In the genomic region with DNA sequence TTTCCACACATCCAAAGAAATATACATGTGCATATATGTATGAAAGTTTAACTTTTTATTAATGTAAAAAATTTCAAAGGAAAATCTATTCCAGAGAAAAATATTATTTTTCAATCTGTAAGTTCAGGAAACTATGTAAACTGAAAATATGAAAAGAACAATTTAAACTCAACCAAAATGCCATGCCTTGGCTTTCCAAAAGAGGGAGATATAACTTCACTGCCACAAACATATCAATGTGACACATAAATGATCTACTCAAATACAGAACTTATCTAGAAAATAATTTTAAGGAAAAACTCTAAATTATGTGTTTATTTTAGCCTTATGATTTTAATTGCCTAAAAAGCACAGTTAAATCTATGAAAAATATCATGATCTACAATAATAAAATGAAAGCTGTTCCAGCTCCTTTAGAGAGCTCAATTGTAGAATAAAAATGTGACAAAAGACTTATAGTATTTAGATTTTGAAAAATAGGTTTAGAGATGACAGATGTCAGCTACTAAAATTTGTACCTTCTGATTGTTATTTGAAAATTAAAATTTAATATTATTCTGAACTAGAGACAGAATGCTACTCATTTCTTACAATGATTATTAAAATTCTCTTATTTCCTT, we compare ENCODE assay signal across 9 cellular contexts.
DNase-seq lines count a peak whose midpoint lies in the region; ATAC-seq, FAIRE-seq and TF ChIP-seq lines count a peak whose summit lies in the region.
"Had no signal": no experiment of that assay in that cellular context is flagged by ENCODE, and none has a peak within 500 bp of the region (broad histone marks: within the 10 kb centered on the region; RNA-seq: fewer than 3 reads in every experiment).

No MANE protein-coding gene starts in this region.

- peaks cover 0 to 6% (median 3%) of the 10 kb centered on the region in 3 donors for H3K4me1 ChIP-seq in pancreas
- H3K4me1 ChIP-seq: BLaER1 had no signal

- H3K4me3 ChIP-seq in pancreas: no peak overlapping the region
- H3K4me3 ChIP-seq: BLaER1 had no signal

- H3K9me3 Mint-ChIP-seq in immature natural killer cell: no peaks in the 10 kb centered on the region

- no peak overlapping the region for H3K27ac Mint-ChIP-seq in immature natural killer cell

- FAIRE-seq in pancreas (lab: Jason Lieb, UNC): peak; percentile 96

- peaks cover 0 to 5% (median 0%) of the 10 kb centered on the region in 3 donors for H3K27me3 Mint-ChIP-seq in immature natural killer cell (ENCODE audit: low read depth in 3 of 3)

- peaks cover 6 to 9% of the 10 kb centered on the region in 2 donors for H3K4me1 Mint-ChIP-seq in immature natural killer cell

- no peaks in the 10 kb centered on the region for H3K36me3 Mint-ChIP-seq in immature natural killer cell

- DNase-seq in DMS53 (lab: John Stamatoyannopoulos, UW) (peak; percentile 3), DMS53 treated with DMSO at 0.1 percent for 48 hours (lab: John Stamatoyannopoulos, UW; ENCODE audit: unreplicated experiment) (no peak), Kasumi-1 (lab: John Stamatoyannopoulos, UW) (peak; percentile 24 to 61), dermis blood vessel endothelial cell (peak; percentile 66), pancreas (no peak), NCI-H2171 (lab: John Stamatoyannopoulos, UW) (no peak), NOMO-1 treated with dmso at 0.1 percent for 144 hours (lab: John Stamatoyannopoulos, UW; ENCODE audit: unreplicated experiment) (no peak), immature natural killer cell (no peak)

- peak in 3 of 4 donors; percentile 34 to 52 (median 40) for TF ChIP-seq CTCF in pancreas (IDR thresholded peaks at IDR 0.05)

- H3K27ac ChIP-seq in pancreas: no peak overlapping the region
- H3K27ac ChIP-seq: BLaER1 had no signal

- no peaks in the 10 kb centered on the region for H3K9me3 ChIP-seq in pancreas
- H3K9me3 ChIP-seq: BLaER1 had no signal

- intact Hi-C loops in pancreas (cut with DNase I): loop anchor here in 1 of 3 donors (10.0 kb wide), 1 partner anchor 468 kb away; no protein-coding TSS in a partner anchor

- no peak overlapping the region for H3K4me3 Mint-ChIP-seq in immature natural killer cell

- ATAC-seq in pancreas: peak in 3 of 4 donors; percentile 60 to 66 (median 61)

- no peaks in the 10 kb centered on the region for H3K36me3 ChIP-seq in pancreas

- H3K27me3 ChIP-seq in pancreas: no peaks in the 10 kb centered on the region
- H3K27me3 ChIP-seq: BLaER1 had no signal

Comparison
In these comparisons a context has a peak if more than half of its experiments do, and no peak if none do; other contexts are left out.
1. DNase-seq: peak in DMS53 (single experiment), Kasumi-1 (2 of 2) and dermis blood vessel endothelial cell (single experiment); none in DMS53 treated with DMSO at 0.1 percent for 48 hours (single experiment), pancreas (0 of 6), NCI-H2171 (single experiment), NOMO-1 treated with dmso at 0.1 percent for 144 hours (single experiment) and immature natural killer cell (0 of 3).